ENCODE assay signal across 26 cellular contexts in the genomic region with DNA sequence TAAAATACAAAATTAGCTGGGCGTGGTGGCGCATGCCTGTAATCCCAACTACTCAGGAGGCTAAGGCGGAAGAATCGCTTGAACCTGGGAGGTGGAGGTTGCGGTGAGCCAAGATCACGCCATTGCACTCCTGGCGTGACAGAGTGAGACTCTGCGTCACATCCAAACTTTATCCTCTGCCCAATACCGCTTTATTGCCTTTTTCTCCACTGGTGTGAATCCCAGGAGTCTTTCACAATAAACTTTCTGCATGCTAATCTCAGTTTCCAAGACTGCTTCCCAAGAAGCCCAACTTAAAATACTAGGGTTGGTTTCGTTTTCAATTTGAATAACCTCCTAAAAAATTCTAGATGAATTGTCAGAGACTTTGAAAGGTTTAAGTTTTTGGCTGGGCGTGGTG.
"Had no signal": no experiment of that assay in that cellular context is flagged by ENCODE, and none has a peak within 500 bp of the region (broad histone marks: within the 10 kb centered on the region; RNA-seq: fewer than 3 reads in every experiment).

No MANE protein-coding gene starts in this region.

- H3K9me3 ChIP-seq: adrenal gland, MG63 had no signal

- H3K36me3 ChIP-seq: adrenal gland, MG63 had no signal

- ATAC-seq: activated CD4-positive, CD25-positive, alpha-beta regulatory T cell treated with anti-CD3 and anti-CD28 coated beads, Interleukin-2, amount 50 U/mL, for 24 hours; activated CD8-positive, alpha-beta T cell treated with anti-CD3 and anti-CD28 coated beads for 36 hours; activated T-cell treated with anti-CD3 and anti-CD28 coated beads, Interleukin-2, amount 50 U/mL, for 72 hours; Panc1 had no signal

- H3K36me3 Mint-ChIP-seq: activated naive CD4-positive, alpha-beta T cell treated with anti-CD3 and anti-CD28 coated beads, Interleukin-2, amount 10 ng/mL, durations not matched to agents 7 days and 5 days; activated naive CD8-positive, alpha-beta T cell treated with anti-CD3 and anti-CD28 coated beads for 36 hours had no signal

- H3K4me1 ChIP-seq: adrenal gland had no signal

- H3K4me1 Mint-ChIP-seq: activated naive CD4-positive, alpha-beta T cell treated with anti-CD3 and anti-CD28 coated beads, Interleukin-2, amount 10 ng/mL, durations not matched to agents 7 days and 5 days had no signal

- H3K27ac ChIP-seq: adrenal gland, SK-N-MC had no signal

- H3K27ac Mint-ChIP-seq: activated CD8-positive, alpha-beta T cell treated with anti-CD3 and anti-CD28 coated beads for 36 hours; activated naive CD4-positive, alpha-beta T cell treated with anti-CD3 and anti-CD28 coated beads, Interleukin-2, amount 10 ng/mL, durations not matched to agents 7 days and 5 days; activated naive CD8-positive, alpha-beta T cell treated with anti-CD3 and anti-CD28 coated beads for 36 hours; activated T-helper 2 cell treated with anti-CD3 and anti-CD28 coated beads, Interferon-gamma antibody, Interleukin-2, Interleukin-4, amounts not matched to agents 10 μg/mL and 5 μg/mL and 100 μg/mL, durations not matched to agents 14 hours and 24 hours and 36 hours; T-helper 2 cell treated with Interferon-gamma antibody and Interleukin-4, amounts not matched to agents 5 μg/mL and 100 μg/mL, for 36 hours had no signal

- H3K9me3 Mint-ChIP-seq: activated CD8-positive, alpha-beta T cell treated with anti-CD3 and anti-CD28 coated beads for 36 hours; activated naive CD4-positive, alpha-beta T cell treated with anti-CD3 and anti-CD28 coated beads, Interleukin-2, amount 10 ng/mL, durations not matched to agents 7 days and 5 days; activated naive CD8-positive, alpha-beta T cell treated with anti-CD3 and anti-CD28 coated beads for 36 hours; activated T-helper 2 cell treated with anti-CD3 and anti-CD28 coated beads, Interferon-gamma antibody, Interleukin-2, Interleukin-4, amounts not matched to agents 10 μg/mL and 5 μg/mL and 100 μg/mL, durations not matched to agents 14 hours and 24 hours and 36 hours; T-helper 2 cell treated with Interferon-gamma antibody and Interleukin-4, amounts not matched to agents 5 μg/mL and 100 μg/mL, for 36 hours had no signal

- H3K27me3 ChIP-seq: adrenal gland, MG63 had no signal

- H3K4me3 Mint-ChIP-seq: activated CD8-positive, alpha-beta T cell treated with anti-CD3 and anti-CD28 coated beads for 36 hours; activated naive CD4-positive, alpha-beta T cell treated with anti-CD3 and anti-CD28 coated beads, Interleukin-2, amount 10 ng/mL, durations not matched to agents 7 days and 5 days; activated naive CD8-positive, alpha-beta T cell treated with anti-CD3 and anti-CD28 coated beads for 36 hours; activated T-cell treated with anti-CD3 and anti-CD28 coated beads, Interleukin-2, amount 50 U/mL, for 72 hours; T-helper 2 cell treated with Interferon-gamma antibody and Interleukin-4, amounts not matched to agents 5 μg/mL and 100 μg/mL, for 36 hours had no signal

- H3K4me3 ChIP-seq: adrenal gland, MG63, SK-N-MC had no signal

- H3K27me3 Mint-ChIP-seq: activated naive CD4-positive, alpha-beta T cell treated with anti-CD3 and anti-CD28 coated beads, Interleukin-2, amount 10 ng/mL, durations not matched to agents 7 days and 5 days had no signal

- DNase-seq: activated CD4-positive, alpha-beta T cell treated with anti-CD3 and anti-CD28 coated beads for 4 hours; activated CD8-positive, alpha-beta memory T cell treated with anti-CD3 and anti-CD28 coated beads, Interleukin-2, amount 50 U/mL, for 4 hours; activated CD8-positive, alpha-beta T cell treated with anti-CD3 and anti-CD28 coated beads for 36 hours; activated gamma-delta T cell treated with Interleukin-2 at 50 U/mL for 16 hours; activated naive CD4-positive, alpha-beta T cell treated with anti-CD3 and anti-CD28 coated beads, Interleukin-2, amount 10 ng/mL, durations not matched to agents 7 days and 5 days; activated naive CD8-positive, alpha-beta T cell treated with anti-CD3 and anti-CD28 coated beads for 36 hours; activated T-cell treated with anti-CD3 and anti-CD28 coated beads, Interleukin-2, amount 50 U/mL, for 72 hours; adrenal gland; anterior cingulate cortex; MG63; NCI-H1105; NCI-H1436; NCI-H1694 treated with DMSO at 0.1 percent for 48 hours; NCI-H2081; NCI-H510A treated with DMSO at 0.1 percent for 48 hours; NCI-H69; NK-92 treated with Interleukin-12 subunit alpha and Interleukin-12 subunit beta, amount 100 ng/mL, for 24 hours; OCI-M1; RPMI8226; SHP77; SW 1271 had no signal
